In the genomic region with DNA sequence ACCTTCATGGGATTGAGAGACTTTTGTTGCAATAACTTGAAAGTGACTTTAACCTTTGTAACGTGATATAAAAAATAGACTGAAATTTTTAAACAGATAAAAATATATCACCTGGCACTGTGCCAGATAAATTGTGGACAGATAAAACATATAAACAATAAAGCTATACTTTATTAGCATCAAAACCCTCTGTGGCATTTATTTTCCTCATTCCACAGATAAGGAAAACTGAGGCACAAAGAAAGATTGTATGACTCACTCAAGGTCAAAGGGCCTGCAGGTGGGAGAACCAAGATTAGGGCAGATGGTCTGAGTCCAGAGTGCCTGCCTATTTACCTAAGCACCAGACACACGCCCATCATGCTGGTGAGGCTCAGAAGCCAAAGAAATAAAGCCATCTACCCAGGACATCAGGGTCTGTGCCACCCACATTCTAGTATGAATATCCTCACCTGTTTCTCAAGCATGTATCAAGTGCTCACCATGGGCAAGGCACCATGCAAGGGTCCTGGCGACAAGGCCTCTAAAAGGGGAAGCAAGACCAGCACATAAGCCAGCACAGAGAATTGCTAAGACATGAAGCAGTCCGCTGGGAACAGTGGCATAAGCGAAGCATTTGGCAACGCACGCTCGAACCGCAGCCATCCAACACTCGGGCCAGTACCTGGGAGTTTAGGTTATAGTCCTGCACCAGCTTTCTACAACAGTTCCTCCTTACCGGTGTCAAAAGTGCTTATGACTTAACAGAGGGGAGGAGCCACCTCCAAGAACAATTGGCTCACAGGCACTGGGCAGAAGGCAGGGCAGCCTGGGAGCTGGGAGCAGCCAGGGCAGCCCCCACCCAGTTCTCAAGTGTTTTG, we compare ENCODE assay signal across 1 cellular context.
TF ChIP-seq lines count a peak whose summit lies in the region.

No MANE protein-coding gene starts in this region.

TF ChIP-seq in HepG2, 621 proteins besides CTCF, POLR2A, EP300 and RAD21 (continued from another document and continues in another):
- TF ChIP-seq, protein P1, sequence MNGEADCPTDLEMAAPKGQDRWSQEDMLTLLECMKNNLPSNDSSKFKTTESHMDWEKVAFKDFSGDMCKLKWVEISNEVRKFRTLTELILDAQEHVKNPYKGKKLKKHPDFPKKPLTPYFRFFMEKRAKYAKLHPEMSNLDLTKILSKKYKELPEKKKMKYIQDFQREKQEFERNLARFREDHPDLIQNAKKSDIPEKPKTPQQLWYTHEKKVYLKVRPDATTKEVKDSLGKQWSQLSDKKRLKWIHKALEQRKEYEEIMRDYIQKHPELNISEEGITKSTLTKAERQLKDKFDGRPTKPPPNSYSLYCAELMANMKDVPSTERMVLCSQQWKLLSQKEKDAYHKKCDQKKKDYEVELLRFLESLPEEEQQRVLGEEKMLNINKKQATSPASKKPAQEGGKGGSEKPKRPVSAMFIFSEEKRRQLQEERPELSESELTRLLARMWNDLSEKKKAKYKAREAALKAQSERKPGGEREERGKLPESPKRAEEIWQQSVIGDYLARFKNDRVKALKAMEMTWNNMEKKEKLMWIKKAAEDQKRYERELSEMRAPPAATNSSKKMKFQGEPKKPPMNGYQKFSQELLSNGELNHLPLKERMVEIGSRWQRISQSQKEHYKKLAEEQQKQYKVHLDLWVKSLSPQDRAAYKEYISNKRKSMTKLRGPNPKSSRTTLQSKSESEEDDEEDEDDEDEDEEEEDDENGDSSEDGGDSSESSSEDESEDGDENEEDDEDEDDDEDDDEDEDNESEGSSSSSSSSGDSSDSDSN (CRISPR knock-in tag; IDR thresholded peaks at IDR 0.05): 0 out of 2 replicates have a peak, but pooled peaks have one; percentile 17
- TF ChIP-seq, protein P2, sequence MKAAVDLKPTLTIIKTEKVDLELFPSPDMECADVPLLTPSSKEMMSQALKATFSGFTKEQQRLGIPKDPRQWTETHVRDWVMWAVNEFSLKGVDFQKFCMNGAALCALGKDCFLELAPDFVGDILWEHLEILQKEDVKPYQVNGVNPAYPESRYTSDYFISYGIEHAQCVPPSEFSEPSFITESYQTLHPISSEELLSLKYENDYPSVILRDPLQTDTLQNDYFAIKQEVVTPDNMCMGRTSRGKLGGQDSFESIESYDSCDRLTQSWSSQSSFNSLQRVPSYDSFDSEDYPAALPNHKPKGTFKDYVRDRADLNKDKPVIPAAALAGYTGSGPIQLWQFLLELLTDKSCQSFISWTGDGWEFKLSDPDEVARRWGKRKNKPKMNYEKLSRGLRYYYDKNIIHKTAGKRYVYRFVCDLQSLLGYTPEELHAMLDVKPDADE (CRISPR knock-in tag; IDR thresholded peaks at IDR 0.05): no peak
- no peak for TF ChIP-seq RFX1 (IDR thresholded peaks at IDR 0.05)
- TF ChIP-seq NR2F6 (IDR thresholded peaks at IDR 0.05): peak; percentile 85
- TF ChIP-seq NR2F6 (CRISPR knock-in tag; IDR thresholded peaks at IDR 0.05): peak; percentile 89
- TF ChIP-seq, protein P3, sequence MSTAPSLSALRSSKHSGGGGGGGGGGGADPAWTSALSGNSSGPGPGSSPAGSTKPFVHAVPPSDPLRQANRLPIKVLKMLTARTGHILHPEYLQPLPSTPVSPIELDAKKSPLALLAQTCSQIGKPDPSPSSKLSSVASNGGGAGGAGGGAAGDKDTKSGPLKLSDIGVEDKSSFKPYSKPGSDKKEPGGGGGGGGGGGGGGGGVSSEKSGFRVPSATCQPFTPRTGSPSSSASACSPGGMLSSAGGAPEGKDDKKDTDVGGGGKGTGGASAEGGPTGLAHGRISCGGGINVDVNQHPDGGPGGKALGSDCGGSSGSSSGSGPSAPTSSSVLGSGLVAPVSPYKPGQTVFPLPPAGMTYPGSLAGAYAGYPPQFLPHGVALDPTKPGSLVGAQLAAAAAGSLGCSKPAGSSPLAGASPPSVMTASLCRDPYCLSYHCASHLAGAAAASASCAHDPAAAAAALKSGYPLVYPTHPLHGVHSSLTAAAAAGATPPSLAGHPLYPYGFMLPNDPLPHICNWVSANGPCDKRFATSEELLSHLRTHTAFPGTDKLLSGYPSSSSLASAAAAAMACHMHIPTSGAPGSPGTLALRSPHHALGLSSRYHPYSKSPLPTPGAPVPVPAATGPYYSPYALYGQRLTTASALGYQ (CRISPR knock-in tag; IDR thresholded peaks at IDR 0.05): no peak
- TF ChIP-seq FOXP1 (IDR thresholded peaks at IDR 0.05): no peak
- TF ChIP-seq FOXP1 (CRISPR knock-in tag; IDR thresholded peaks at IDR 0.05): 0 out of 2 replicates have a peak, but pooled peaks have one; percentile 22
- TF ChIP-seq RXRB (CRISPR knock-in tag; IDR thresholded peaks at IDR 0.05; ENCODE audit: borderline replicate concordance): 0 out of 2 replicates have a peak, but pooled peaks have one; percentile 27
- TF ChIP-seq ZNF776 (CRISPR knock-in tag; IDR thresholded peaks at IDR 0.05): no peak
- TF ChIP-seq, protein P4, sequence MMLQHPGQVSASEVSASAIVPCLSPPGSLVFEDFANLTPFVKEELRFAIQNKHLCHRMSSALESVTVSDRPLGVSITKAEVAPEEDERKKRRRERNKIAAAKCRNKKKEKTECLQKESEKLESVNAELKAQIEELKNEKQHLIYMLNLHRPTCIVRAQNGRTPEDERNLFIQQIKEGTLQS (CRISPR knock-in tag; IDR thresholded peaks at IDR 0.05): peak; percentile 43; the same call in 1 of the 2 replicates
- TF ChIP-seq XRCC5 (optimal IDR thresholded peaks at IDR 0.05; ENCODE audit: low read length): peak; percentile 68
- TF ChIP-seq FOXA1 (IDR thresholded peaks at IDR 0.05): no peak
- peak; percentile 87 for TF ChIP-seq FOXA1 (CRISPR knock-in tag; IDR thresholded peaks at IDR 0.05)
- TF ChIP-seq HMG20A (CRISPR knock-in tag; IDR thresholded peaks at IDR 0.05; ENCODE audit: borderline replicate concordance): peak; percentile 25; the same call in 1 of the 2 replicates
- peak; percentile 23; the same call in 1 of the 2 replicates for TF ChIP-seq CREM (IDR thresholded peaks at IDR 0.05)
- TF ChIP-seq CREM (CRISPR knock-in tag; IDR thresholded peaks at IDR 0.05): no peak
- no peak for TF ChIP-seq ZNF546 (CRISPR knock-in tag; conservative IDR thresholded peaks at IDR 0.05)
- TF ChIP-seq, protein P5, sequence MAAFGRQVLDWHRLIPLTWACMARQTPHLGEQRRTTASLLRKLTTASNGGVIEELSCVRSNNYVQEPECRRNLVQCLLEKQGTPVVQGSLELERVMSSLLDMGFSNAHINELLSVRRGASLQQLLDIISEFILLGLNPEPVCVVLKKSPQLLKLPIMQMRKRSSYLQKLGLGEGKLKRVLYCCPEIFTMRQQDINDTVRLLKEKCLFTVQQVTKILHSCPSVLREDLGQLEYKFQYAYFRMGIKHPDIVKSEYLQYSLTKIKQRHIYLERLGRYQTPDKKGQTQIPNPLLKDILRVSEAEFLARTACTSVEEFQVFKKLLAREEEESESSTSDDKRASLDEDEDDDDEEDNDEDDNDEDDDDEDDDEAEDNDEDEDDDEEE (CRISPR knock-in tag; IDR thresholded peaks at IDR 0.05): 0 out of 2 replicates have a peak, but pooled peaks have one; percentile 35
- TF ChIP-seq ZNF652 (CRISPR knock-in tag; IDR thresholded peaks at IDR 0.05; ENCODE audit: borderline replicate concordance, low read depth): 0 out of 2 replicates have a peak, but pooled peaks have one; percentile 7
- TF ChIP-seq ZBTB7B (CRISPR knock-in tag; IDR thresholded peaks at IDR 0.05): peak; percentile 53; the same call in 1 of the 2 replicates
- no peak for TF ChIP-seq NFE2L2 (IDR thresholded peaks at IDR 0.05; ENCODE audit: low read length)
- 0 out of 2 replicates have a peak, but pooled peaks have one; percentile 18 for TF ChIP-seq ZNF205 (CRISPR knock-in tag; IDR thresholded peaks at IDR 0.05)
- 0 out of 2 replicates have a peak, but pooled peaks have one; percentile 22 for TF ChIP-seq ZMYM3 (CRISPR knock-in tag; IDR thresholded peaks at IDR 0.05)
- TF ChIP-seq ZBTB38 (CRISPR knock-in tag; IDR thresholded peaks at IDR 0.05): peak; percentile 59
- peak; percentile 12 for TF ChIP-seq RARA (CRISPR knock-in tag; IDR thresholded peaks at IDR 0.05)
- TF ChIP-seq, protein P6, sequence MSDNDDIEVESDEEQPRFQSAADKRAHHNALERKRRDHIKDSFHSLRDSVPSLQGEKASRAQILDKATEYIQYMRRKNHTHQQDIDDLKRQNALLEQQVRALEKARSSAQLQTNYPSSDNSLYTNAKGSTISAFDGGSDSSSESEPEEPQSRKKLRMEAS (IDR thresholded peaks at IDR 0.05): 0 out of 2 replicates have a peak, but pooled peaks have one; percentile 18
- TF ChIP-seq, protein P7, sequence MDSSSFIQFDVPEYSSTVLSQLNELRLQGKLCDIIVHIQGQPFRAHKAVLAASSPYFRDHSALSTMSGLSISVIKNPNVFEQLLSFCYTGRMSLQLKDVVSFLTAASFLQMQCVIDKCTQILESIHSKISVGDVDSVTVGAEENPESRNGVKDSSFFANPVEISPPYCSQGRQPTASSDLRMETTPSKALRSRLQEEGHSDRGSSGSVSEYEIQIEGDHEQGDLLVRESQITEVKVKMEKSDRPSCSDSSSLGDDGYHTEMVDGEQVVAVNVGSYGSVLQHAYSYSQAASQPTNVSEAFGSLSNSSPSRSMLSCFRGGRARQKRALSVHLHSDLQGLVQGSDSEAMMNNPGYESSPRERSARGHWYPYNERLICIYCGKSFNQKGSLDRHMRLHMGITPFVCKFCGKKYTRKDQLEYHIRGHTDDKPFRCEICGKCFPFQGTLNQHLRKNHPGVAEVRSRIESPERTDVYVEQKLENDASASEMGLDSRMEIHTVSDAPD (CRISPR knock-in tag; IDR thresholded peaks at IDR 0.05): peak; percentile 86
- no peak for TF ChIP-seq BRD4 (CRISPR knock-in tag; IDR thresholded peaks at IDR 0.05)
- peak; percentile 63; the same call in 1 of the 2 replicates for TF ChIP-seq HDAC2 (CRISPR knock-in tag; IDR thresholded peaks at IDR 0.05)
- TF ChIP-seq, protein P8, sequence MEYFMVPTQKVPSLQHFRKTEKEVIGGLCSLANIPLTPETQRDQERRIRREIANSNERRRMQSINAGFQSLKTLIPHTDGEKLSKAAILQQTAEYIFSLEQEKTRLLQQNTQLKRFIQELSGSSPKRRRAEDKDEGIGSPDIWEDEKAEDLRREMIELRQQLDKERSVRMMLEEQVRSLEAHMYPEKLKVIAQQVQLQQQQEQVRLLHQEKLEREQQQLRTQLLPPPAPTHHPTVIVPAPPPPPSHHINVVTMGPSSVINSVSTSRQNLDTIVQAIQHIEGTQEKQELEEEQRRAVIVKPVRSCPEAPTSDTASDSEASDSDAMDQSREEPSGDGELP (IDR thresholded peaks at IDR 0.05; ENCODE audit: borderline replicate concordance, low read depth): peak; percentile 67; the same call in 1 of the 2 replicates
- TF ChIP-seq JUND (CRISPR knock-in tag; IDR thresholded peaks at IDR 0.05): peak; percentile 52; the same call in 1 of the 2 replicates
- peak; percentile 22; the same call in 1 of the 2 replicates for TF ChIP-seq NR2F2 (IDR thresholded peaks at IDR 0.05; ENCODE audit: borderline replicate concordance, low read depth)
- TF ChIP-seq KDM1A (CRISPR knock-in tag; IDR thresholded peaks at IDR 0.05): 0 out of 2 replicates have a peak, but pooled peaks have one; percentile 22
- TF ChIP-seq, protein P9, sequence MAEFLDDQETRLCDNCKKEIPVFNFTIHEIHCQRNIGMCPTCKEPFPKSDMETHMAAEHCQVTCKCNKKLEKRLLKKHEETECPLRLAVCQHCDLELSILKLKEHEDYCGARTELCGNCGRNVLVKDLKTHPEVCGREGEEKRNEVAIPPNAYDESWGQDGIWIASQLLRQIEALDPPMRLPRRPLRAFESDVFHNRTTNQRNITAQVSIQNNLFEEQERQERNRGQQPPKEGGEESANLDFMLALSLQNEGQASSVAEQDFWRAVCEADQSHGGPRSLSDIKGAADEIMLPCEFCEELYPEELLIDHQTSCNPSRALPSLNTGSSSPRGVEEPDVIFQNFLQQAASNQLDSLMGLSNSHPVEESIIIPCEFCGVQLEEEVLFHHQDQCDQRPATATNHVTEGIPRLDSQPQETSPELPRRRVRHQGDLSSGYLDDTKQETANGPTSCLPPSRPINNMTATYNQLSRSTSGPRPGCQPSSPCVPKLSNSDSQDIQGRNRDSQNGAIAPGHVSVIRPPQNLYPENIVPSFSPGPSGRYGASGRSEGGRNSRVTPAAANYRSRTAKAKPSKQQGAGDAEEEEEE (CRISPR knock-in tag; IDR thresholded peaks at IDR 0.05; ENCODE audit: borderline replicate concordance): no peak
- peak; percentile 26; the same call in 1 of the 2 replicates for TF ChIP-seq SOX5 (CRISPR knock-in tag; IDR thresholded peaks at IDR 0.05; ENCODE audit: borderline replicate concordance)
- peak; percentile 51 for TF ChIP-seq SAP130 (CRISPR knock-in tag; IDR thresholded peaks at IDR 0.05; ENCODE audit: low read depth)
- no peak for TF ChIP-seq ZNF674 (CRISPR knock-in tag; IDR thresholded peaks at IDR 0.05; ENCODE audit: low read depth)
- peak; percentile 40; the same call in 1 of the 2 replicates for TF ChIP-seq ZKSCAN8 (CRISPR knock-in tag; IDR thresholded peaks at IDR 0.05; ENCODE audit: borderline replicate concordance)
- TF ChIP-seq ELF3 (CRISPR knock-in tag; IDR thresholded peaks at IDR 0.05): peak; percentile 67
- TF ChIP-seq ZSCAN20 (CRISPR knock-in tag; IDR thresholded peaks at IDR 0.05; ENCODE audit: borderline replicate concordance): no peak
- peak; percentile 84 for TF ChIP-seq FOXA3 (CRISPR knock-in tag; IDR thresholded peaks at IDR 0.05)
- peak; percentile 86 for TF ChIP-seq ZNF629 (CRISPR knock-in tag; conservative IDR thresholded peaks at IDR 0.05)
- TF ChIP-seq GATAD2A (CRISPR knock-in tag; IDR thresholded peaks at IDR 0.05): peak; percentile 59; the same call in 1 of the 2 replicates
- TF ChIP-seq, protein P10, sequence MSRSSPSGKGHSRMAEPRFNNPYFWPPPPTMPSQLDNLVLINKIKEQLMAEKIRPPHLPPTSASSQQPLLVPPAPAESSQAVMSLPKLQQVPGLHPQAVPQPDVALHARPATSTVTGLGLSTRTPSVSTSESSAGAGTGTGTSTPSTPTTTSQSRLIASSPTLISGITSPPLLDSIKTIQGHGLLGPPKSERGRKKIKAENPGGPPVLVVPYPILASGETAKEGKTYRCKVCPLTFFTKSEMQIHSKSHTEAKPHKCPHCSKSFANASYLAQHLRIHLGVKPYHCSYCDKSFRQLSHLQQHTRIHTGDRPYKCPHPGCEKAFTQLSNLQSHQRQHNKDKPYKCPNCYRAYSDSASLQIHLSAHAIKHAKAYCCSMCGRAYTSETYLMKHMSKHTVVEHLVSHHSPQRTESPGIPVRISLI (CRISPR knock-in tag; IDR thresholded peaks at IDR 0.05; ENCODE audit: borderline replicate concordance): no peak
- 0 out of 2 replicates have a peak, but pooled peaks have one; percentile 26 for TF ChIP-seq MIXL1 (CRISPR knock-in tag; IDR thresholded peaks at IDR 0.05)
- TF ChIP-seq PHF21A (CRISPR knock-in tag; IDR thresholded peaks at IDR 0.05): peak; percentile 68; the same call in 1 of the 2 replicates
- peak; percentile 37; the same call in 1 of the 2 replicates for TF ChIP-seq KDM5B (CRISPR knock-in tag; IDR thresholded peaks at IDR 0.05; ENCODE audit: borderline replicate concordance)
- peak; percentile 52 to 63; a peak in 3 of 4 replicates for TF ChIP-seq NR2F1 (CRISPR knock-in tag; IDR thresholded peaks at IDR 0.05)
- no peak for TF ChIP-seq SRSF9 (IDR thresholded peaks at IDR 0.05; ENCODE audit: borderline replicate concordance, insufficient read depth, low read depth, low read length, poor library complexity, severe bottlenecking)
- peak; percentile 55 for TF ChIP-seq DPF2 (CRISPR knock-in tag; IDR thresholded peaks at IDR 0.05; ENCODE audit: borderline replicate concordance, low read depth)
- TF ChIP-seq NCOA2 (CRISPR knock-in tag; IDR thresholded peaks at IDR 0.05): peak; percentile 41; the same call in 1 of the 2 replicates
- no peak for TF ChIP-seq SOX6 (IDR thresholded peaks at IDR 0.05)
- TF ChIP-seq SOX6 (CRISPR knock-in tag; IDR thresholded peaks at IDR 0.05): peak; percentile 40; the same call in 1 of the 2 replicates
